17 cellular contexts compared by ENCODE assay signal in genomic region chr12:112836736-112837628, GRCh38. TPM values are rescaled to one million over a fixed set of nuclear protein-coding genes. Genes with fewer than 3 reads are reported as not detected.
"Had no signal": no experiment of that assay in that cellular context is flagged by ENCODE, and none has a peak within 500 bp of the region (broad histone marks: within the 10 kb centered on the region; RNA-seq: fewer than 3 reads in every experiment).

No MANE protein-coding gene starts in this region.

- H3K27ac ChIP-seq: left lung, ovary, sigmoid colon, suprapubic skin, upper lobe of left lung had no signal

- ATAC-seq: activated CD8-positive, alpha-beta memory T cell treated with anti-CD3 and anti-CD28 coated beads, Interleukin-2, amount 10 ng/mL, durations not matched to agents 7 days and 5 days; activated naive CD4-positive, alpha-beta T cell treated with anti-CD3 and anti-CD28 coated beads, Interleukin-2, amount 50 U/mL, for 72 hours had no signal

- DNase-seq: activated CD4-positive, alpha-beta T cell treated with anti-CD3 and anti-CD28 coated beads, Interleukin-2, amount 50 U/mL, for 48 hours; activated CD8-positive, alpha-beta memory T cell treated with anti-CD3 and anti-CD28 coated beads, Interleukin-2, amount 10 ng/mL, durations not matched to agents 7 days and 5 days; activated effector memory CD4-positive, alpha-beta T cell treated with Interleukin-2 at 50 U/mL for 16 hours; activated T-cell treated with anti-CD3 and anti-CD28 coated beads, Interleukin-2, amount 50 U/mL, for 24 hours; amygdala; immature natural killer cell; left lung; ovary; sigmoid colon; stimulated activated CD4-positive, alpha-beta T cell treated with anti-CD3 and anti-CD28 coated beads, Interleukin-2, amount 100 ng/mL, for 24 hours; stimulated activated naive CD4-positive, alpha-beta T cell treated with Interleukin-2 at 50 U/mL for 16 hours; upper lobe of left lung had no signal

- H3K27ac Mint-ChIP-seq: activated CD8-positive, alpha-beta memory T cell treated with anti-CD3 and anti-CD28 coated beads, Interleukin-2, amount 10 ng/mL, durations not matched to agents 7 days and 5 days; activated T-cell treated with anti-CD3 and anti-CD28 coated beads, Interleukin-2, amount 50 U/mL, for 24 hours; immature natural killer cell had no signal

- H3K9me3 ChIP-seq: left lung, ovary, sigmoid colon, upper lobe of left lung had no signal

- H3K4me3 ChIP-seq: left lung, ovary, sigmoid colon, suprapubic skin, upper lobe of left lung had no signal

- H3K36me3 ChIP-seq: left lung, ovary, sigmoid colon, suprapubic skin, upper lobe of left lung had no signal

- H3K27me3 ChIP-seq: ovary had no signal

- H3K36me3 Mint-ChIP-seq: activated CD8-positive, alpha-beta memory T cell treated with anti-CD3 and anti-CD28 coated beads, Interleukin-2, amount 10 ng/mL, durations not matched to agents 7 days and 5 days; activated naive CD4-positive, alpha-beta T cell treated with anti-CD3 and anti-CD28 coated beads, Interleukin-2, amount 50 U/mL, for 72 hours; immature natural killer cell had no signal

- H3K4me1 Mint-ChIP-seq: activated CD8-positive, alpha-beta memory T cell treated with anti-CD3 and anti-CD28 coated beads, Interleukin-2, amount 10 ng/mL, durations not matched to agents 7 days and 5 days; immature natural killer cell had no signal

- H3K4me1 ChIP-seq: left lung, suprapubic skin, upper lobe of left lung had no signal

- H3K4me3 Mint-ChIP-seq: activated CD8-positive, alpha-beta memory T cell treated with anti-CD3 and anti-CD28 coated beads, Interleukin-2, amount 10 ng/mL, durations not matched to agents 7 days and 5 days; activated T-cell treated with anti-CD3 and anti-CD28 coated beads, Interleukin-2, amount 50 U/mL, for 24 hours; immature natural killer cell; neural crest cell had no signal

- H3K9me3 Mint-ChIP-seq: activated naive CD4-positive, alpha-beta T cell treated with anti-CD3 and anti-CD28 coated beads, Interleukin-2, amount 50 U/mL, for 72 hours; activated T-cell treated with anti-CD3 and anti-CD28 coated beads, Interleukin-2, amount 50 U/mL, for 24 hours; immature natural killer cell; neural crest cell had no signal

RNA-seq across cellular contexts. Expression of gene RPH3A, which starts 45.4 kb away (rescaled TPM):
- total RNA-seq: activated CD8-positive, alpha-beta memory T cell treated with anti-CD3 and anti-CD28 coated beads, Interleukin-2, amount 10 ng/mL, durations not matched to agents 7 days and 5 days; activated naive CD4-positive, alpha-beta T cell treated with anti-CD3 and anti-CD28 coated beads, Interleukin-2, amount 50 U/mL, for 72 hours; myocyte; neural crest cell; ovary; suprapubic skin; T-helper 2 cell treated with Interferon-gamma antibody and Interleukin-4, amounts not matched to agents 100 ng/mL and 5 ng/mL, for 36 hours had no signal
- polyA plus RNA-seq: immature natural killer cell had no signal
